In genomic region chr13:34349091-34349722, GRCh38 we compare ENCODE assay signal across 1 cellular context.
TF ChIP-seq lines count a peak whose summit lies in the region.

No MANE protein-coding gene starts in this region.

TF ChIP-seq in SK-N-SH treated with all-trans-retinoic acid at 6 μM for 48 hours, 23 proteins besides CTCF, POLR2A, EP300 and RAD21 (continued from another document):
- TF ChIP-seq TSHZ2 (CRISPR knock-in tag; IDR thresholded peaks at IDR 0.05) (no peak), POU6F1 (CRISPR knock-in tag; IDR thresholded peaks at IDR 0.05; ENCODE audit: borderline replicate concordance, low read depth) (no peak), GLIS3 (CRISPR knock-in tag; IDR thresholded peaks at IDR 0.05) (no peak), ZNF565 (CRISPR knock-in tag; conservative IDR thresholded peaks at IDR 0.05; ENCODE audit: low read depth) (no peak), ZNF8 (CRISPR knock-in tag; IDR thresholded peaks at IDR 0.05) (no peak)
TF ChIP-seq in SK-N-SH treated with all-trans-retinoic acid at 6 μM for 48 hours: peak in this region for 3.
